In the genomic region with DNA sequence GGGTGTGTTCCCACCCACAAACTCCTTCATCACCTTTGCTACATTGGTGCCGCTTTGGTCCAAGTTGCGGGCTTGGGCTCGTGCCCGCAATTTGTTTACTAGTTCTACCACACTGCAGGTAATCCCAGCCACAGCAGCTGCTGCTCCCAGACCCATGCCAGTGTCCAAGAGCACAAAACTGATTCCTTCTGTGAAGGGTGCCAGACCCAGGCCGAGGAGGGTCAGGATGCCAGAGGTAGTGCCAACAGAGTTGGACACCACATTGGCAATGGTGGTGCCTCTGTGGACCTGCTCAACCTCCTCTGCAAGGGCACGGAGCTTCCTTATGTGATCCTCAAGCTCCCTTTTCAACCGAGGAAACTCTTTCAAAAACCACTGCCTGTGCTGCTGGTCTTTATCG, we compare ENCODE assay signal across 23 cellular contexts. TPM values are rescaled to one million over a fixed set of nuclear protein-coding genes. Genes with fewer than 3 reads are reported as not detected.
"Had no signal": no experiment of that assay in that cellular context is flagged by ENCODE, and none has a peak within 500 bp of the region (broad histone marks: within the 10 kb centered on the region; RNA-seq: fewer than 3 reads in every experiment).

No MANE protein-coding gene starts in this region.

- H3K4me1 ChIP-seq: gastroesophageal sphincter, sigmoid colon, tibial artery, upper lobe of right lung had no signal

- H3K4me3 Mint-ChIP-seq: immature natural killer cell; naive thymus-derived CD4-positive, alpha-beta T cell; stimulated activated naive CD8-positive, alpha-beta T cell treated with anti-CD3 and anti-CD28 coated beads, Interleukin-15, Interleukin-2, amounts not matched to agents 100 ng/mL and 50 ng/mL, for 24 hours had no signal

- H3K4me3 ChIP-seq: dorsolateral prefrontal cortex, gastroesophageal sphincter, right atrium auricular region, sigmoid colon, tibial artery, upper lobe of right lung had no signal

- DNase-seq: central memory CD4-positive, alpha-beta T cell; cortex of kidney; dorsolateral prefrontal cortex; effector CD8-positive, alpha-beta T cell; glutamatergic neuron; immature natural killer cell; kidney; left cardiac atrium; naive thymus-derived CD4-positive, alpha-beta T cell; posterior cingulate gyrus; sigmoid colon; small intestine; stimulated activated CD4-positive, alpha-beta T cell treated with anti-CD3 and anti-CD28 coated beads, Interleukin-12 subunit alpha, Interleukin-12 subunit beta, amount 100 ng/mL, for 4 hours; tibial artery; upper lobe of right lung had no signal

- ATAC-seq: esophagus mucosa; gastroesophageal sphincter; left cardiac atrium; naive thymus-derived CD4-positive, alpha-beta T cell; upper lobe of right lung had no signal

- H3K9me3 Mint-ChIP-seq: immature natural killer cell; naive thymus-derived CD4-positive, alpha-beta T cell; stimulated activated naive CD8-positive, alpha-beta T cell treated with anti-CD3 and anti-CD28 coated beads, Interleukin-15, Interleukin-2, amounts not matched to agents 100 ng/mL and 50 ng/mL, for 24 hours had no signal

- H3K27ac ChIP-seq: dorsolateral prefrontal cortex, gastroesophageal sphincter, right atrium auricular region, sigmoid colon, tibial artery, upper lobe of right lung had no signal

- H3K9me3 ChIP-seq: gastroesophageal sphincter, right atrium auricular region, sigmoid colon, tibial artery, upper lobe of right lung had no signal

- H3K27me3 Mint-ChIP-seq: naive thymus-derived CD4-positive, alpha-beta T cell; stimulated activated naive CD8-positive, alpha-beta T cell treated with anti-CD3 and anti-CD28 coated beads, Interleukin-15, Interleukin-2, amounts not matched to agents 100 ng/mL and 50 ng/mL, for 24 hours had no signal

- H3K27ac Mint-ChIP-seq: stimulated activated naive CD8-positive, alpha-beta T cell treated with anti-CD3 and anti-CD28 coated beads, Interleukin-15, Interleukin-2, amounts not matched to agents 100 ng/mL and 50 ng/mL, for 24 hours had no signal

- H3K27me3 ChIP-seq: dorsolateral prefrontal cortex, gastroesophageal sphincter, right atrium auricular region, sigmoid colon, tibial artery, upper lobe of right lung had no signal

RNA-seq across cellular contexts. Expression of a gene that starts 11.5 kb away (rescaled TPM):
- polyA plus RNA-seq: neural cell had no signal

RNA-seq across cellular contexts. Expression of a gene that starts 25.1 kb away (rescaled TPM):
- polyA plus RNA-seq: neural cell had no signal

RNA-seq across cellular contexts. Expression of a gene that starts 26.2 kb away (rescaled TPM):
- total RNA-seq: chondrocyte, mononuclear cell, osteocyte had no signal
- polyA plus RNA-seq: naive thymus-derived CD4-positive, alpha-beta T cell; neural cell had no signal
